In the genomic region with DNA sequence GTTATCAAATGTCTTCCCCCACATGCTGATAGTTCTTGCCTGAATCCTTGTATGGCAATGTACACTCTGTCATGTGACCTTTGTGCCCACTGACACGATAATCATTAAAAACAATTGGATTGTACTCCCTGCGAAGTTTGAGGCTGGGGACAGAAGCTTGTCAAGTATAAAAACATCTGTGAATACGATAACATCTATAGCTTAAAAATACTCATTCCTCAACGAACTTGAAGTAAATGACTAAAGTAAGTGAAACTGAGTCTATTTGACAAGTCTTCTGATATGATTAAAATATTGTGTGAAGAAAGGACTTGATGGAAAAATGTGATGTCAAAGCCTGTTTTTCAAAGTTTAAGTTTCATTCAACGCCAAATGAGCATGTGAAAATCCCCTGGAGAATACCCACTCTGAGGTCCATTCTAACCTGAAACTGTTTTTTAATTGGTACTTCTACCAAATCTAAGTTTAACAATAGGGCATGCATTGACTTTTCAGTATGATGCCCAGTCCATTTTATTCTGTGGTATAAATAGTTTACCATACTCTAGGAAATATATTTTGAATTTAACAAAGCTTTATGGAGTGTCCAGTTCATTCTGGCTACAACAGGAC, we compare ENCODE assay signal across 8 cellular contexts.
"Had no signal": no experiment of that assay in that cellular context is flagged by ENCODE, and none has a peak within 500 bp of the region (broad histone marks: within the 10 kb centered on the region; RNA-seq: fewer than 3 reads in every experiment).

No MANE protein-coding gene starts in this region.

- ATAC-seq: esophagus mucosa, psoas muscle, sciatic nerve, SK-N-SH treated with all-trans-retinoic acid at 6 μM for 48 hours had no signal

- DNase-seq: dorsolateral prefrontal cortex, psoas muscle, spleen, tibial artery, uterus had no signal
